In genomic region chr15:49154799-49155109, GRCh38 we compare ENCODE assay signal across 8 cellular contexts. TPM values are rescaled to one million over a fixed set of nuclear protein-coding genes. Genes with fewer than 3 reads are reported as not detected.
DNase-seq lines count a peak whose midpoint lies in the region; TF ChIP-seq lines count a peak whose summit lies in the region.

No MANE protein-coding gene starts in this region.

- TF ChIP-seq CTCF in WERI-Rb-1 (IDR thresholded peaks at IDR 0.05; ENCODE audit: low read depth, low read length) = no peak

- intact Hi-C loops in activated naive CD4-positive, alpha-beta T cell treated with anti-CD3 and anti-CD28 coated beads for 36 hours (cut with micrococcal nuclease) = loop anchor here (1.0 to 10.0 kb wide), 13 partner anchors 16 to 1753 kb away; partner anchors contain the start of genes AP4E1, CEP152, EID1 and FAM227B

- peaks cover 2% of the 10 kb centered on the region for H3K36me3 Mint-ChIP-seq in activated naive CD4-positive, alpha-beta T cell treated with anti-CD3 and anti-CD28 coated beads for 36 hours (ENCODE audit: low read depth)

- peak overlapping the region; percentile 97 for H3K27ac Mint-ChIP-seq in activated naive CD4-positive, alpha-beta T cell treated with anti-CD3 and anti-CD28 coated beads for 36 hours

- H3K4me1 Mint-ChIP-seq in activated naive CD4-positive, alpha-beta T cell treated with anti-CD3 and anti-CD28 coated beads for 36 hours (ENCODE audit: low read depth) = peaks cover 42% of the 10 kb centered on the region

- H3K4me1 ChIP-seq in stomach smooth muscle (ENCODE audit: control insufficient read depth, insufficient read depth, low read length) = peaks cover 3% of the 10 kb centered on the region

- H3K27me3 ChIP-seq in WERI-Rb-1 (ENCODE audit: insufficient read depth, low read depth, severe bottlenecking) = no peaks in the 10 kb centered on the region
- H3K27me3 ChIP-seq in stomach smooth muscle (ENCODE audit: control insufficient read depth in 1 of 2, insufficient read depth in 2 of 2, low read length in 2 of 2) = no peaks in the 10 kb centered on the region

- H3K27ac ChIP-seq in WERI-Rb-1 = peak overlapping the region; percentile 79
- H3K27ac ChIP-seq in stomach smooth muscle (ENCODE audit: low read length) = peak overlapping the region; percentile 81

- peak overlapping the region; percentile 98 for H3K4me3 ChIP-seq in WERI-Rb-1 (ENCODE audit: low read depth, low read length)
- peak overlapping the region; percentile 83 for H3K4me3 ChIP-seq in iPS-11a (ENCODE audit: low read depth, low read length)
- peak overlapping the region; percentile 99 to 100 for H3K4me3 ChIP-seq in stomach smooth muscle (ENCODE audit: low read length in 2 of 2)

- H3K27me3 Mint-ChIP-seq in activated naive CD4-positive, alpha-beta T cell treated with anti-CD3 and anti-CD28 coated beads for 36 hours (ENCODE audit: low read depth) = no peaks in the 10 kb centered on the region

- no peak for DNase-seq in activated naive CD4-positive, alpha-beta T cell treated with anti-CD3 and anti-CD28 coated beads for 36 hours
- DNase-seq in activated naive CD4-positive, alpha-beta T cell (lab: John Stamatoyannopoulos, UW) = no peak
- no peak for DNase-seq in WERI-Rb-1
- DNase-seq in GOT3 (lab: John Stamatoyannopoulos, UW) = no peak
- DNase-seq in activated gamma-delta T cell treated with Interleukin-2 at 50 U/mL for 16 hours = no peak
- DNase-seq in NOMO-1 (lab: John Stamatoyannopoulos, UW; ENCODE audit: unreplicated experiment in 2 of 2) = no peak

- no peaks in the 10 kb centered on the region for H3K9me3 Mint-ChIP-seq in activated naive CD4-positive, alpha-beta T cell treated with anti-CD3 and anti-CD28 coated beads for 36 hours

- peak overlapping the region; percentile 98 for H3K4me3 Mint-ChIP-seq in activated naive CD4-positive, alpha-beta T cell treated with anti-CD3 and anti-CD28 coated beads for 36 hours

- no peaks in the 10 kb centered on the region; the same call in 1 of the 2 replicates for H3K36me3 ChIP-seq in WERI-Rb-1
- H3K36me3 ChIP-seq in stomach smooth muscle (ENCODE audit: control insufficient read depth in 2 of 2, insufficient read depth in 2 of 2, low read length in 2 of 2) = no peaks in the 10 kb centered on the region

- H3K9me3 ChIP-seq in WERI-Rb-1 (ENCODE audit: severe bottlenecking) = no peaks in the 10 kb centered on the region
- no peaks in the 10 kb centered on the region for H3K9me3 ChIP-seq in stomach smooth muscle (ENCODE audit: control insufficient read depth in 2 of 2, low read length in 2 of 2)

- H3K9ac ChIP-seq in stomach smooth muscle (ENCODE audit: low read length in 2 of 2) = peak overlapping the region; percentile 93 to 99

- CTCF ChIA-PET in activated naive CD4-positive, alpha-beta T cell treated with anti-CD3 and anti-CD28 coated beads for 36 hours (lab: Charles Lee) = interaction anchor here (1.9 to 2.1 kb wide), 2 partner anchors 9 to 81 kb away, joined by 4 to 8 read pairs; no protein-coding TSS in a partner anchor

RNA-seq across cellular contexts. Expression of gene COPS2, which starts 0.6 kb away (rescaled TPM):
- total RNA-seq in activated naive CD4-positive, alpha-beta T cell treated with anti-CD3 and anti-CD28 coated beads for 36 hours = 10 to 100 TPM; 79.7 to 86.4 TPM

RNA-seq across cellular contexts. Expression of gene GALK2, which starts 15.3 kb away (rescaled TPM):
- 10 to 100 TPM; 22.6 to 24.1 TPM for total RNA-seq in activated naive CD4-positive, alpha-beta T cell treated with anti-CD3 and anti-CD28 coated beads for 36 hours
